Comparison of ENCODE assay signal across 22 cellular contexts in genomic region chr13:83450586-83450985, GRCh38.
A peak's percentile ranks its signal among the peaks of the same experiment; 100 is the strongest.
DNase-seq lines count a peak whose midpoint lies in the region; ATAC-seq and TF ChIP-seq lines count a peak whose summit lies in the region.
"Had no signal": no experiment of that assay in that cellular context is flagged by ENCODE, and none has a peak within 500 bp of the region (broad histone marks: within the 10 kb centered on the region; RNA-seq: fewer than 3 reads in every experiment).

No MANE protein-coding gene starts in this region.

- H3K27ac ChIP-seq in foreskin keratinocyte (peak overlapping the region; percentile 60), heart left ventricle (no peak overlapping the region)
- H3K27ac ChIP-seq: ascending aorta, esophagus muscularis mucosa, HL-60 had no signal

- H3K4me1 ChIP-seq in adipocyte (ENCODE audit: control insufficient read depth, insufficient read depth, low read length) (peaks cover 11% of the 10 kb centered on the region), foreskin keratinocyte (peaks cover 18% of the 10 kb centered on the region), heart left ventricle (no peaks in the 10 kb centered on the region)
- H3K4me1 ChIP-seq: ascending aorta, esophagus muscularis mucosa had no signal

- H3K9me3 ChIP-seq in adipocyte (ENCODE audit: control insufficient read depth, low read length) (no peaks in the 10 kb centered on the region), heart left ventricle (peaks cover 0 to 7% (median 0%) of the 10 kb centered on the region in 12 donors)
- H3K9me3 ChIP-seq: ascending aorta, esophagus muscularis mucosa had no signal

- intact Hi-C loops in heart left ventricle (cut with DNase I), result no loop called here

- H3K27me3 ChIP-seq in adipocyte (replicated peaks; ENCODE audit: control insufficient read depth, insufficient read depth, low read length) (no peaks in the 10 kb centered on the region), foreskin keratinocyte (no peaks in the 10 kb centered on the region), heart left ventricle (no peaks in the 10 kb centered on the region)
- H3K27me3 ChIP-seq: ascending aorta, esophagus muscularis mucosa had no signal

- DNase-seq in EH (ENCODE audit: low read depth) (peak; percentile 44), HFFc6 (no peak), adipocyte (ENCODE audit: low read depth) (peak; percentile 25), foreskin keratinocyte (peak in 1 of 2 donors; percentile 64), heart left ventricle (no peak), SK-N-DZ (ENCODE audit: low spot score) (no peak)
- DNase-seq: activated CD4-positive, alpha-beta T cell treated with anti-CD3 and anti-CD28 coated beads for 36 hours; activated naive CD4-positive, alpha-beta T cell treated with anti-CD3 and anti-CD28 coated beads, Interleukin-2, amount 50 U/mL, for 16 hours; effector CD4-positive, alpha-beta T cell; kidney glomerular epithelial cell; NCI-H526; occipital lobe; SHP77; small intestine; stimulated activated naive B cell treated with anti-CD40 and anti-IgM and Interleukin-4, amounts not matched to agents 10 μg/mL and 1 μg/mL and 100 μg/mL, for 72 hours; T-cell had no signal

- peak overlapping the region; percentile 72 for H3K9ac ChIP-seq in adipocyte (ENCODE audit: low read length)

- H3K36me3 Mint-ChIP-seq in HFFc6 (ENCODE audit: low read depth), result peaks cover 12% of the 10 kb centered on the region; the same call in 1 of the 2 replicates
- H3K36me3 Mint-ChIP-seq: CD14-positive monocyte; stimulated activated naive B cell treated with anti-CD40 and anti-IgM and Interleukin-4, amounts not matched to agents 10 μg/mL and 1 μg/mL and 100 μg/mL, for 72 hours; T-cell had no signal

- TF ChIP-seq CTCF in HFFc6 (IDR thresholded peaks at IDR 0.05), result no peak
- TF ChIP-seq CTCF in foreskin keratinocyte (conservative IDR thresholded peaks at IDR 0.05), result no peak
- no peak for TF ChIP-seq CTCF in heart left ventricle (IDR thresholded peaks at IDR 0.05)

- H3K27me3 Mint-ChIP-seq in HFFc6 (ENCODE audit: insufficient read depth), result no peaks in the 10 kb centered on the region
- H3K27me3 Mint-ChIP-seq: activated CD4-positive, alpha-beta T cell treated with anti-CD3 and anti-CD28 coated beads for 36 hours; stimulated activated naive B cell treated with anti-CD40 and anti-IgM and Interleukin-4, amounts not matched to agents 10 μg/mL and 1 μg/mL and 100 μg/mL, for 72 hours; T-cell had no signal

- 42 to 52% (median 51%) methylated on average over 2 of the region's 2 CpGs for WGBS in heart left ventricle, 4 donors

- peaks cover 29% of the 10 kb centered on the region for H3K4me1 Mint-ChIP-seq in HFFc6 (ENCODE audit: low read depth)
- H3K4me1 Mint-ChIP-seq: activated CD4-positive, alpha-beta T cell treated with anti-CD3 and anti-CD28 coated beads for 36 hours; CD14-positive monocyte; stimulated activated naive B cell treated with anti-CD40 and anti-IgM and Interleukin-4, amounts not matched to agents 10 μg/mL and 1 μg/mL and 100 μg/mL, for 72 hours; T-cell had no signal

- peaks cover 11% of the 10 kb centered on the region for H3K9me3 Mint-ChIP-seq in HFFc6

- peak overlapping the region; percentile 87 for H3K27ac Mint-ChIP-seq in HFFc6
- H3K27ac Mint-ChIP-seq: activated CD4-positive, alpha-beta T cell treated with anti-CD3 and anti-CD28 coated beads for 36 hours; CD14-positive monocyte; stimulated activated naive B cell treated with anti-CD40 and anti-IgM and Interleukin-4, amounts not matched to agents 10 μg/mL and 1 μg/mL and 100 μg/mL, for 72 hours; T-cell had no signal

- H3K4me3 Mint-ChIP-seq in HFFc6, result peak overlapping the region; percentile 81
- H3K4me3 Mint-ChIP-seq: activated CD4-positive, alpha-beta T cell treated with anti-CD3 and anti-CD28 coated beads for 36 hours; CD14-positive monocyte; stimulated activated naive B cell treated with anti-CD40 and anti-IgM and Interleukin-4, amounts not matched to agents 10 μg/mL and 1 μg/mL and 100 μg/mL, for 72 hours; T-cell had no signal

- ATAC-seq in foreskin keratinocyte (peak; percentile 38), heart left ventricle (no peak), GM21528 (IDR thresholded peaks at IDR 0.05; ENCODE audit: low FRiP score, unreplicated experiment) (no peak), GM21526 (IDR thresholded peaks at IDR 0.05; ENCODE audit: low FRiP score, unreplicated experiment) (no peak)
- ATAC-seq: activated CD4-positive, alpha-beta T cell treated with anti-CD3 and anti-CD28 coated beads for 36 hours; stimulated activated naive B cell treated with anti-CD40 and anti-IgM and Interleukin-4, amounts not matched to agents 10 μg/mL and 1 μg/mL and 100 μg/mL, for 72 hours; T-cell had no signal

- no peak for TF ChIP-seq POLR2A in heart left ventricle (IDR thresholded peaks at IDR 0.05)

- H3K36me3 ChIP-seq in adipocyte (ENCODE audit: control insufficient read depth, insufficient read depth, low read length, severe bottlenecking) (no peaks in the 10 kb centered on the region), heart left ventricle (no peaks in the 10 kb centered on the region)
- H3K36me3 ChIP-seq: ascending aorta, esophagus muscularis mucosa had no signal

- H3K4me3 ChIP-seq in adipocyte (ENCODE audit: low read length) (no peak overlapping the region), heart left ventricle (no peak overlapping the region)
- H3K4me3 ChIP-seq: ascending aorta, esophagus muscularis mucosa had no signal

Comparison
In these comparisons a context has a peak if more than half of its experiments do, and no peak if none do; other contexts are left out.
1. DNase-seq: peak in EH (single experiment) and adipocyte (single experiment); none in HFFc6 (single experiment), heart left ventricle (0 of 5) and SK-N-DZ (single experiment).